ENCODE assay signal across 21 cellular contexts in the genomic region with DNA sequence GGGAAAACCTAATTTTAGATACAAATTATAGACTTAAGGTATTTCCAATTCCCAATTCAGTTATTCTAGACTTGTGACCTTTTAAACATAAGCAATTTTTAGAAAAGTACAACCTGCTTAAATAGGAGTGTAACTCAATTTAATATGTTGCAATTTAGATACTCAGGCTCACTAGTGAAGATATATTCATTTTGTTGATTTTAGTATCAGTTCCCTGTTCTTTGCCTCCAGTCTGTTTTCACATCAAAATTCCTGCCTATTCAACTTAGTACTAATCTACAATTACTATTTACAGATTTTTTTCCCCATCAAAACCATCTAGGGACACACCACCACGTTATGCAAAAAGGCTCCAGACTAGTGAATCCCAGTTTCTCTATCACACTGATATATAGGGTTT. TPM values are rescaled to one million over a fixed set of nuclear protein-coding genes. Genes with fewer than 3 reads are reported as not detected.
DNase-seq lines count a peak whose midpoint lies in the region; ATAC-seq, FAIRE-seq and TF ChIP-seq lines count a peak whose summit lies in the region.
"Had no signal": no experiment of that assay in that cellular context is flagged by ENCODE, and none has a peak within 500 bp of the region (broad histone marks: within the 10 kb centered on the region; RNA-seq: fewer than 3 reads in every experiment).

No MANE protein-coding gene starts in this region.

- peak; percentile 69 for FAIRE-seq in GM12892 (lab: Jason Lieb, UNC)
- FAIRE-seq in islet of Langerhans (lab: Jason Lieb, UNC) = peak; percentile 41
- FAIRE-seq: D721Med, H1 had no signal

- H3K9ac ChIP-seq in BLaER1 treated with 17β-estradiol and CSF1 and Interleukin-3, amounts not matched to agents 10 nM and 100 nM = peak overlapping the region in 2 of 11 experiments; percentile 20 to 54; a peak in 4 of 22 replicates

- peaks cover 13% of the 10 kb centered on the region for H3K4me1 Mint-ChIP-seq in activated CD4-positive, alpha-beta memory T cell treated with anti-CD3 and anti-CD28 coated beads, Interleukin-2, amount 10 ng/mL, durations not matched to agents 7 days and 5 days

- intact Hi-C loops in left lung (cut with DNase I) = no loop called here

- CTCF ChIA-PET in activated CD4-positive, alpha-beta memory T cell treated with anti-CD3 and anti-CD28 coated beads, Interleukin-2, amount 10 ng/mL, durations not matched to agents 7 days and 5 days (lab: Charles Lee) = no interaction called here

- H3K9me3 ChIP-seq in BLaER1 treated with 17β-estradiol and CSF1 and Interleukin-3, amounts not matched to agents 10 nM and 100 nM (replicated peaks in 1 of 11) = no peaks in the 10 kb centered on the region
- no peaks in the 10 kb centered on the region for H3K9me3 ChIP-seq in left lung
- H3K9me3 ChIP-seq: Peyer's patch, SJCRH30 had no signal

- H3K27ac Mint-ChIP-seq in activated CD4-positive, alpha-beta memory T cell treated with anti-CD3 and anti-CD28 coated beads, Interleukin-2, amount 10 ng/mL, durations not matched to agents 7 days and 5 days = no peak overlapping the region
- H3K27ac Mint-ChIP-seq: CD4-positive, alpha-beta T cell had no signal

- no peak for TF ChIP-seq POLR2A in GM12892 (IDR thresholded peaks at IDR 0.05; ENCODE audit: low read depth, low read length)

- no peaks in the 10 kb centered on the region for H3K9me3 Mint-ChIP-seq in activated CD4-positive, alpha-beta memory T cell treated with anti-CD3 and anti-CD28 coated beads, Interleukin-2, amount 10 ng/mL, durations not matched to agents 7 days and 5 days
- H3K9me3 Mint-ChIP-seq: CD4-positive, alpha-beta T cell had no signal

- POLR2A ChIA-PET in activated CD4-positive, alpha-beta memory T cell treated with anti-CD3 and anti-CD28 coated beads, Interleukin-2, amount 10 ng/mL, durations not matched to agents 7 days and 5 days (lab: Charles Lee) = interaction anchor here (1.3 kb wide), 1 partner anchor 12 kb away, joined by 3 read pairs; no protein-coding TSS in a partner anchor

- H3K27me3 ChIP-seq in BLaER1 treated with 17β-estradiol and CSF1 and Interleukin-3, amounts not matched to agents 10 nM and 100 nM = no peaks in the 10 kb centered on the region
- no peaks in the 10 kb centered on the region for H3K27me3 ChIP-seq in left lung
- H3K27me3 ChIP-seq: Peyer's patch, SJCRH30 had no signal

- peak overlapping the region in 8 of 11 experiments; percentile 24 to 90 (median 78); a peak in 15 of 22 replicates for H3K4me2 ChIP-seq in BLaER1 treated with 17β-estradiol and CSF1 and Interleukin-3, amounts not matched to agents 10 nM and 100 nM

- no peaks in the 10 kb centered on the region for H4K20me1 ChIP-seq in BLaER1 treated with 17β-estradiol and CSF1 and Interleukin-3, amounts not matched to agents 10 nM and 100 nM

- H3K4me3 ChIP-seq in BLaER1 treated with 17β-estradiol and CSF1 and Interleukin-3, amounts not matched to agents 10 nM and 100 nM = peak overlapping the region in 2 of 10 experiments; percentile 25 to 28; a peak in 2 of 20 replicates
- no peak overlapping the region for H3K4me3 ChIP-seq in left lung
- H3K4me3 ChIP-seq: Peyer's patch, SJCRH30 had no signal

- peaks cover 18 to 50% (median 29%) of the 10 kb centered on the region in 11 experiments for H3K36me3 ChIP-seq in BLaER1 treated with 17β-estradiol and CSF1 and Interleukin-3, amounts not matched to agents 10 nM and 100 nM
- H3K36me3 ChIP-seq in left lung = peaks cover 0 to 20% of the 10 kb centered on the region in 2 donors

- H3K27me3 Mint-ChIP-seq in activated CD4-positive, alpha-beta memory T cell treated with anti-CD3 and anti-CD28 coated beads, Interleukin-2, amount 10 ng/mL, durations not matched to agents 7 days and 5 days = no peaks in the 10 kb centered on the region
- H3K27me3 Mint-ChIP-seq: CD4-positive, alpha-beta T cell had no signal

- peaks cover 21% of the 10 kb centered on the region for H3K36me3 Mint-ChIP-seq in activated CD4-positive, alpha-beta memory T cell treated with anti-CD3 and anti-CD28 coated beads, Interleukin-2, amount 10 ng/mL, durations not matched to agents 7 days and 5 days (ENCODE audit: low read depth)

- no peak for DNase-seq in GM12892 (ENCODE audit: insufficient read length)
- DNase-seq in MV-4-11 (lab: John Stamatoyannopoulos, UW) = peak; percentile 66
- DNase-seq in left lung = no peak
- no peak for DNase-seq in glomerular visceral epithelial cell (ENCODE audit: extremely low spot score)
- DNase-seq in activated CD4-positive, alpha-beta memory T cell treated with anti-CD3 and anti-CD28 coated beads, Interleukin-2, amount 10 ng/mL, durations not matched to agents 7 days and 5 days = no peak
- DNase-seq: CD4-positive, alpha-beta T cell; HCEC 1CT; Karpas-422; NCI-H2029; NCI-H446; NCI-H526; NCI-H82; NK-92 treated with Interleukin-12 subunit alpha and Interleukin-12 subunit beta, amount 100 ng/mL, for 24 hours; OCI-M1; Peyer's patch; SJCRH30 had no signal

- no peak for ATAC-seq in left lung
- ATAC-seq: SK-N-SH treated with all-trans-retinoic acid at 6 μM for 48 hours had no signal

- peaks cover 0 to 78% (median 46%) of the 10 kb centered on the region in 10 experiments; a peak in 15 of 20 replicates for H3K4me1 ChIP-seq in BLaER1 treated with 17β-estradiol and CSF1 and Interleukin-3, amounts not matched to agents 10 nM and 100 nM
- peaks cover 0 to 18% of the 10 kb centered on the region in 2 donors for H3K4me1 ChIP-seq in left lung
- H3K4me1 ChIP-seq: Peyer's patch had no signal

- H3K27ac ChIP-seq in BLaER1 treated with 17β-estradiol and CSF1 and Interleukin-3, amounts not matched to agents 10 nM and 100 nM = peak overlapping the region in 8 of 11 experiments; percentile 10 to 70 (median 46); a peak in 13 of 22 replicates
- H3K27ac ChIP-seq in left lung = no peak overlapping the region
- H3K27ac ChIP-seq: Peyer's patch, SJCRH30 had no signal

- no peak for TF ChIP-seq CTCF in left lung (IDR thresholded peaks at IDR 0.05)

- H3K4me3 Mint-ChIP-seq in activated CD4-positive, alpha-beta memory T cell treated with anti-CD3 and anti-CD28 coated beads, Interleukin-2, amount 10 ng/mL, durations not matched to agents 7 days and 5 days = no peak overlapping the region
- H3K4me3 Mint-ChIP-seq: CD4-positive, alpha-beta T cell had no signal

RNA-seq across cellular contexts. Expression of gene PWWP2A, which starts 30.4 kb away (rescaled TPM):
- polyA plus RNA-seq in GM12892 (2012; ENCODE audit: missing spikeins) = 13.1 TPM
- 10 to 100 TPM; 24.6 to 25.2 TPM for total RNA-seq in left lung
- 10 to 100 TPM; 21.9 to 24.6 TPM for total RNA-seq in activated CD4-positive, alpha-beta memory T cell treated with anti-CD3 and anti-CD28 coated beads, Interleukin-2, amount 10 ng/mL, durations not matched to agents 7 days and 5 days

Comparison
In these comparisons a context has a peak if more than half of its experiments do, and no peak if none do; other contexts are left out.
1. H3K27ac ChIP-seq: peak in BLaER1 treated with 17β-estradiol and CSF1 and Interleukin-3, amounts not matched to agents 10 nM and 100 nM (8 of 11); none in left lung (0 of 2).